Comparison of ENCODE assay signal across 22 cellular contexts in genomic region chr1:85132078-85132715, GRCh38.
"Had no signal": no experiment of that assay in that cellular context is flagged by ENCODE, and none has a peak within 500 bp of the region (broad histone marks: within the 10 kb centered on the region; RNA-seq: fewer than 3 reads in every experiment).

No MANE protein-coding gene starts in this region.

- H3K4me1 Mint-ChIP-seq: activated naive CD4-positive, alpha-beta T cell treated with anti-CD3 and anti-CD28 coated beads, Interleukin-2, amount 10 ng/mL, durations not matched to agents 7 days and 5 days had no signal

- H3K4me1 ChIP-seq: esophagus squamous epithelium had no signal

- H3K36me3 ChIP-seq: cardiac muscle cell, esophagus squamous epithelium, lower lobe of right lung, neutrophil, tibial artery had no signal

- H3K27me3 ChIP-seq: cardiac muscle cell, esophagus squamous epithelium, neutrophil, tibial artery had no signal

- H3K27ac ChIP-seq: cardiac muscle cell, esophagus squamous epithelium, lower lobe of right lung, neutrophil, tibial artery, VCaP had no signal

- H3K9me3 Mint-ChIP-seq: activated naive CD4-positive, alpha-beta T cell treated with anti-CD3 and anti-CD28 coated beads, Interleukin-2, amount 10 ng/mL, durations not matched to agents 7 days and 5 days; mesothelial cell of epicardium; natural killer cell treated with Interleukin-12 subunit alpha and Interleukin-12 subunit beta and Interleukin-15 and Interleukin-18, amount 100 ng/mL, for 72 hours had no signal

- H3K9me3 ChIP-seq: esophagus squamous epithelium, lower lobe of right lung, neutrophil, tibial artery had no signal

- H3K4me3 Mint-ChIP-seq: activated naive CD4-positive, alpha-beta T cell treated with anti-CD3 and anti-CD28 coated beads, Interleukin-2, amount 10 ng/mL, durations not matched to agents 7 days and 5 days; mesothelial cell of epicardium; natural killer cell treated with Interleukin-12 subunit alpha and Interleukin-12 subunit beta and Interleukin-15 and Interleukin-18, amount 100 ng/mL, for 72 hours had no signal

- H3K4me3 ChIP-seq: cardiac muscle cell, esophagus squamous epithelium, lower lobe of right lung, tibial artery had no signal

- DNase-seq: activated CD4-positive, CD25-positive, alpha-beta regulatory T cell treated with anti-CD3 and anti-CD28 coated beads, Interleukin-2, amount 50 U/mL, for 72 hours; activated CD8-positive, alpha-beta memory T cell treated with anti-CD3 and anti-CD28 coated beads for 24 hours; activated CD8-positive, alpha-beta memory T cell treated with anti-CD3 and anti-CD28 coated beads, Interleukin-2, amount 50 U/mL, for 48 hours; activated effector memory CD4-positive, alpha-beta T cell treated with Interleukin-2 at 50 U/mL for 16 hours; activated naive CD4-positive, alpha-beta T cell treated with anti-CD3 and anti-CD28 coated beads, Interleukin-2, amount 10 ng/mL, durations not matched to agents 7 days and 5 days; activated T-cell treated with anti-CD3 and anti-CD28 coated beads, Interleukin-2, amount 50 U/mL, for 48 hours; dermis blood vessel endothelial cell; effector memory CD4-positive, alpha-beta T cell; esophagus squamous epithelium; hippocampal formation; left cardiac atrium; lower lobe of right lung; posterior cingulate gyrus; stimulated activated CD8-positive, alpha-beta memory T cell treated with anti-CD3 and anti-CD28 coated beads, Interleukin-4, amount 100 ng/mL, for 48 hours; stimulated activated naive CD4-positive, alpha-beta T cell; T-helper 2 cell; tibial artery had no signal

- H3K27ac Mint-ChIP-seq: activated naive CD4-positive, alpha-beta T cell treated with anti-CD3 and anti-CD28 coated beads, Interleukin-2, amount 10 ng/mL, durations not matched to agents 7 days and 5 days; mesothelial cell of epicardium; natural killer cell treated with Interleukin-12 subunit alpha and Interleukin-12 subunit beta and Interleukin-15 and Interleukin-18, amount 100 ng/mL, for 72 hours had no signal

- ATAC-seq: left cardiac atrium; lower lobe of right lung; natural killer cell treated with Interleukin-12 subunit alpha and Interleukin-12 subunit beta and Interleukin-15 and Interleukin-18, amount 100 ng/mL, for 72 hours had no signal

- H3K36me3 Mint-ChIP-seq: activated naive CD4-positive, alpha-beta T cell treated with anti-CD3 and anti-CD28 coated beads, Interleukin-2, amount 10 ng/mL, durations not matched to agents 7 days and 5 days; mesothelial cell of epicardium; natural killer cell treated with Interleukin-12 subunit alpha and Interleukin-12 subunit beta and Interleukin-15 and Interleukin-18, amount 100 ng/mL, for 72 hours had no signal
